3 cellular contexts compared by ENCODE assay signal in genomic region chr1:230651235-230651634, GRCh38.
"Had no signal": no experiment of that assay in that cellular context is flagged by ENCODE, and none has a peak within 500 bp of the region (broad histone marks: within the 10 kb centered on the region; RNA-seq: fewer than 3 reads in every experiment).

No MANE protein-coding gene starts in this region.

- H3K4me3 ChIP-seq: GM12878 had no signal

- ATAC-seq: GM12878 had no signal

- DNase-seq: GDM1, GF-D8 had no signal
